1 cellular context compared by ENCODE assay signal in the genomic region with DNA sequence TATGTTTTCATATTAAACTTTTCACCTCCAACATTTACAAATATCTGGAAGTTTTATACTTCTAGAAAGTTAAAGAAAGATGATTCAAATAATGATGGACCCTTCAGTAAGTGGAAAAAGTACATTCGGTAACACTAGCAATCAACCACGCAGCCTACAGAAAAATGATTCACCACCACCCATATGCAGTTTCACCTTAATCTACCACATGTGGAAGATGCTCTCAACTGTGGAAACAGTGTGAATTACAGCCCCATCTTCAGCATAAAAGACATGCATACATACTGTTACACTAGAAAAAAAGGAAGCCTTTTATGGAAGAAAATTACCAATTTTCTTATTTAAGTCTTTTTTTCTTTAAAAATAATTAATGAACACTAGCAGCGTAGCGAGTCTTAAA.
TF ChIP-seq lines count a peak whose summit lies in the region.

No MANE protein-coding gene starts in this region.

TF ChIP-seq in SK-N-SH treated with all-trans-retinoic acid at 6 μM for 48 hours, 23 proteins besides CTCF, POLR2A, EP300 and RAD21 (continued from another document):
- TF ChIP-seq, protein P1, sequence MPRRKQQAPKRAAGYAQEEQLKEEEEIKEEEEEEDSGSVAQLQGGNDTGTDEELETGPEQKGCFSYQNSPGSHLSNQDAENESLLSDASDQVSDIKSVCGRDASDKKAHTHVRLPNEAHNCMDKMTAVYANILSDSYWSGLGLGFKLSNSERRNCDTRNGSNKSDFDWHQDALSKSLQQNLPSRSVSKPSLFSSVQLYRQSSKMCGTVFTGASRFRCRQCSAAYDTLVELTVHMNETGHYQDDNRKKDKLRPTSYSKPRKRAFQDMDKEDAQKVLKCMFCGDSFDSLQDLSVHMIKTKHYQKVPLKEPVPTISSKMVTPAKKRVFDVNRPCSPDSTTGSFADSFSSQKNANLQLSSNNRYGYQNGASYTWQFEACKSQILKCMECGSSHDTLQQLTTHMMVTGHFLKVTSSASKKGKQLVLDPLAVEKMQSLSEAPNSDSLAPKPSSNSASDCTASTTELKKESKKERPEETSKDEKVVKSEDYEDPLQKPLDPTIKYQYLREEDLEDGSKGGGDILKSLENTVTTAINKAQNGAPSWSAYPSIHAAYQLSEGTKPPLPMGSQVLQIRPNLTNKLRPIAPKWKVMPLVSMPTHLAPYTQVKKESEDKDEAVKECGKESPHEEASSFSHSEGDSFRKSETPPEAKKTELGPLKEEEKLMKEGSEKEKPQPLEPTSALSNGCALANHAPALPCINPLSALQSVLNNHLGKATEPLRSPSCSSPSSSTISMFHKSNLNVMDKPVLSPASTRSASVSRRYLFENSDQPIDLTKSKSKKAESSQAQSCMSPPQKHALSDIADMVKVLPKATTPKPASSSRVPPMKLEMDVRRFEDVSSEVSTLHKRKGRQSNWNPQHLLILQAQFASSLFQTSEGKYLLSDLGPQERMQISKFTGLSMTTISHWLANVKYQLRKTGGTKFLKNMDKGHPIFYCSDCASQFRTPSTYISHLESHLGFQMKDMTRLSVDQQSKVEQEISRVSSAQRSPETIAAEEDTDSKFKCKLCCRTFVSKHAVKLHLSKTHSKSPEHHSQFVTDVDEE (CRISPR knock-in tag; IDR thresholded peaks at IDR 0.05) = no peak
- TF ChIP-seq, protein P2, sequence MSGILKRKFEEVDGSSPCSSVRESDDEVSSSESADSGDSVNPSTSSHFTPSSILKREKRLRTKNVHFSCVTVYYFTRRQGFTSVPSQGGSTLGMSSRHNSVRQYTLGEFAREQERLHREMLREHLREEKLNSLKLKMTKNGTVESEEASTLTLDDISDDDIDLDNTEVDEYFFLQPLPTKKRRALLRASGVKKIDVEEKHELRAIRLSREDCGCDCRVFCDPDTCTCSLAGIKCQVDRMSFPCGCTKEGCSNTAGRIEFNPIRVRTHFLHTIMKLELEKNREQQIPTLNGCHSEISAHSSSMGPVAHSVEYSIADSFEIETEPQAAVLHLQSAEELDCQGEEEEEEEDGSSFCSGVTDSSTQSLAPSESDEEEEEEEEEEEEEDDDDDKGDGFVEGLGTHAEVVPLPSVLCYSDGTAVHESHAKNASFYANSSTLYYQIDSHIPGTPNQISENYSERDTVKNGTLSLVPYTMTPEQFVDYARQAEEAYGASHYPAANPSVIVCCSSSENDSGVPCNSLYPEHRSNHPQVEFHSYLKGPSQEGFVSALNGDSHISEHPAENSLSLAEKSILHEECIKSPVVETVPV (CRISPR knock-in tag; IDR thresholded peaks at IDR 0.05) = no peak
- TF ChIP-seq CSDC2 (CRISPR knock-in tag; IDR thresholded peaks at IDR 0.05) (no peak), ZC3H10 (CRISPR knock-in tag; IDR thresholded peaks at IDR 0.05) (no peak), PPARA (CRISPR knock-in tag; IDR thresholded peaks at IDR 0.05; ENCODE audit: borderline replicate concordance) (no peak), ISL1 (CRISPR knock-in tag; IDR thresholded peaks at IDR 0.05) (no peak), TOX (CRISPR knock-in tag; IDR thresholded peaks at IDR 0.05; ENCODE audit: borderline replicate concordance) (no peak)
